ENCODE assay signal across 23 cellular contexts in genomic region chr7:80708007-80708594, GRCh38.
"Had no signal": no experiment of that assay in that cellular context is flagged by ENCODE, and none has a peak within 500 bp of the region (broad histone marks: within the 10 kb centered on the region; RNA-seq: fewer than 3 reads in every experiment).

No MANE protein-coding gene starts in this region.

- H3K36me3 ChIP-seq: pancreas, right lobe of liver, stomach had no signal

- H3K9me3 Mint-ChIP-seq: activated naive CD4-positive, alpha-beta T cell treated with anti-CD3 and anti-CD28 coated beads, Interleukin-2, amount 10 ng/mL, durations not matched to agents 7 days and 5 days; activated T-cell treated with anti-CD3 and anti-CD28 coated beads, Interleukin-2, amount 50 U/mL, for 4 hours; naive thymus-derived CD8-positive, alpha-beta T cell had no signal

- DNase-seq: activated CD4-positive, alpha-beta T cell treated with anti-CD3 and anti-CD28 coated beads, Interleukin-2, amount 10 ng/mL, durations not matched to agents 7 days and 5 days; activated CD8-positive, alpha-beta memory T cell treated with anti-CD3 and anti-CD28 coated beads, Interleukin-2, amount 50 U/mL, for 4 hours; activated CD8-positive, alpha-beta T cell treated with anti-CD3 and anti-CD28 coated beads, Interleukin-2, amount 10 ng/mL, durations not matched to agents 7 days and 5 days; activated naive CD4-positive, alpha-beta T cell treated with anti-CD3 and anti-CD28 coated beads, Interleukin-2, amount 10 ng/mL, durations not matched to agents 7 days and 5 days; activated naive CD8-positive, alpha-beta T cell treated with anti-CD3 and anti-CD28 coated beads, Interleukin-2, amount 50 U/mL, for 24 hours; activated T-cell treated with anti-CD3 and anti-CD28 coated beads, Interleukin-2, amount 50 U/mL, for 4 hours; anterior cingulate cortex; central memory CD4-positive, alpha-beta T cell; dorsolateral prefrontal cortex; endodermal cell; mucosa of descending colon; naive thymus-derived CD8-positive, alpha-beta T cell; pancreas; right lobe of liver; small intestine; stimulated activated CD4-positive, alpha-beta T cell treated with anti-CD3 and anti-CD28 coated beads, Interleukin-4, amount 100 ng/mL, for 1 hour; stomach; T1000; trophoblast cell had no signal

- H3K27ac Mint-ChIP-seq: activated CD4-positive, alpha-beta T cell treated with anti-CD3 and anti-CD28 coated beads, Interleukin-2, amount 10 ng/mL, durations not matched to agents 7 days and 5 days; activated CD8-positive, alpha-beta T cell treated with anti-CD3 and anti-CD28 coated beads, Interleukin-2, amount 10 ng/mL, durations not matched to agents 7 days and 5 days; activated naive CD4-positive, alpha-beta T cell treated with anti-CD3 and anti-CD28 coated beads, Interleukin-2, amount 10 ng/mL, durations not matched to agents 7 days and 5 days; activated naive CD8-positive, alpha-beta T cell treated with anti-CD3 and anti-CD28 coated beads, Interleukin-2, amount 50 U/mL, for 24 hours; brain; endodermal cell; memory B cell; naive thymus-derived CD8-positive, alpha-beta T cell had no signal

- H3K9me3 ChIP-seq: mucosa of descending colon, pancreas, right lobe of liver, stomach had no signal

- H3K4me1 ChIP-seq: pancreas, right lobe of liver had no signal

- H3K27me3 Mint-ChIP-seq: activated CD4-positive, alpha-beta T cell treated with anti-CD3 and anti-CD28 coated beads, Interleukin-2, amount 10 ng/mL, durations not matched to agents 7 days and 5 days; activated naive CD4-positive, alpha-beta T cell treated with anti-CD3 and anti-CD28 coated beads, Interleukin-2, amount 10 ng/mL, durations not matched to agents 7 days and 5 days; brain; memory B cell had no signal

- H3K4me1 Mint-ChIP-seq: activated CD4-positive, alpha-beta T cell treated with anti-CD3 and anti-CD28 coated beads, Interleukin-2, amount 10 ng/mL, durations not matched to agents 7 days and 5 days; activated naive CD4-positive, alpha-beta T cell treated with anti-CD3 and anti-CD28 coated beads, Interleukin-2, amount 10 ng/mL, durations not matched to agents 7 days and 5 days; activated naive CD8-positive, alpha-beta T cell treated with anti-CD3 and anti-CD28 coated beads, Interleukin-2, amount 50 U/mL, for 24 hours; memory B cell; naive thymus-derived CD8-positive, alpha-beta T cell had no signal

- H3K4me3 Mint-ChIP-seq: activated CD4-positive, alpha-beta T cell treated with anti-CD3 and anti-CD28 coated beads, Interleukin-2, amount 10 ng/mL, durations not matched to agents 7 days and 5 days; activated CD8-positive, alpha-beta T cell treated with anti-CD3 and anti-CD28 coated beads, Interleukin-2, amount 10 ng/mL, durations not matched to agents 7 days and 5 days; activated naive CD4-positive, alpha-beta T cell treated with anti-CD3 and anti-CD28 coated beads, Interleukin-2, amount 10 ng/mL, durations not matched to agents 7 days and 5 days; activated naive CD8-positive, alpha-beta T cell treated with anti-CD3 and anti-CD28 coated beads, Interleukin-2, amount 50 U/mL, for 24 hours; activated T-cell treated with anti-CD3 and anti-CD28 coated beads, Interleukin-2, amount 50 U/mL, for 4 hours; brain; endodermal cell; memory B cell; naive thymus-derived CD8-positive, alpha-beta T cell had no signal

- ATAC-seq: activated CD8-positive, alpha-beta T cell treated with anti-CD3 and anti-CD28 coated beads, Interleukin-2, amount 10 ng/mL, durations not matched to agents 7 days and 5 days; activated naive CD8-positive, alpha-beta T cell treated with anti-CD3 and anti-CD28 coated beads, Interleukin-2, amount 50 U/mL, for 24 hours; activated T-cell treated with anti-CD3 and anti-CD28 coated beads, Interleukin-2, amount 50 U/mL, for 4 hours; mucosa of descending colon; naive thymus-derived CD8-positive, alpha-beta T cell; pancreas; right lobe of liver had no signal

- H3K27me3 ChIP-seq: hepatocyte, pancreas, right lobe of liver, stomach had no signal

- H3K27ac ChIP-seq: dorsolateral prefrontal cortex, epithelial cell of prostate, hepatocyte, pancreas, right lobe of liver, stomach had no signal

- H3K4me3 ChIP-seq: dorsolateral prefrontal cortex, hepatocyte, mucosa of descending colon, pancreas, right lobe of liver, stomach had no signal

- H3K36me3 Mint-ChIP-seq: activated naive CD4-positive, alpha-beta T cell treated with anti-CD3 and anti-CD28 coated beads, Interleukin-2, amount 10 ng/mL, durations not matched to agents 7 days and 5 days; brain; memory B cell had no signal
